8 cellular contexts compared by ENCODE assay signal in genomic region chr11:577611-577894, GRCh38. TPM values are rescaled to one million over a fixed set of nuclear protein-coding genes. Genes with fewer than 3 reads are reported as not detected.
DNase-seq lines count a peak whose midpoint lies in the region; ATAC-seq, FAIRE-seq and TF ChIP-seq lines count a peak whose summit lies in the region.

No MANE protein-coding gene starts in this region.

- H3K27me3 Mint-ChIP-seq in activated CD4-positive, alpha-beta memory T cell treated with anti-CD3 and anti-CD28 coated beads for 36 hours: peaks cover 5% of the 10 kb centered on the region

- POLR2A ChIA-PET in HCT116 (lab: Charles Lee): no interaction called here
- POLR2A ChIA-PET in activated CD4-positive, alpha-beta memory T cell treated with anti-CD3 and anti-CD28 coated beads for 36 hours (lab: Charles Lee): interaction anchor here (0.6 to 0.7 kb wide), 2 partner anchors 11 to 39 kb away, joined by 4 to 5 read pairs; no protein-coding TSS in a partner anchor

- ATAC-seq in HCT116: no peak

- H3K27me3 ChIP-seq in HCT116 (ENCODE audit: insufficient read depth, low read length) (no peaks in the 10 kb centered on the region), hepatocyte (no peaks in the 10 kb centered on the region), small intestine (ENCODE audit: control insufficient read depth in 2 of 2, insufficient read depth in 2 of 2, low read length in 2 of 2) (peaks cover 0 to 5% of the 10 kb centered on the region in 2 donors)

- no peak overlapping the region for H2AFZ ChIP-seq in HCT116 (ENCODE audit: low read depth, low read length, poor library complexity, severe bottlenecking)
- no peak overlapping the region for H2AFZ ChIP-seq in hepatocyte

- H3K4me1 Mint-ChIP-seq in activated CD4-positive, alpha-beta memory T cell treated with anti-CD3 and anti-CD28 coated beads for 36 hours (ENCODE audit: low read depth): peaks cover 47% of the 10 kb centered on the region

- H3K79me2 ChIP-seq in HCT116 (ENCODE audit: insufficient read depth, low read length) (peaks cover 60% of the 10 kb centered on the region), hepatocyte (peaks cover 58% of the 10 kb centered on the region)

- no peaks in the 10 kb centered on the region for H3K9me3 Mint-ChIP-seq in activated CD4-positive, alpha-beta memory T cell treated with anti-CD3 and anti-CD28 coated beads for 36 hours

- no peaks in the 10 kb centered on the region; the same call in 1 of the 2 replicates for H4K20me1 ChIP-seq in HCT116 (ENCODE audit: insufficient read depth)
- peaks cover 50% of the 10 kb centered on the region for H4K20me1 ChIP-seq in hepatocyte (ENCODE audit: insufficient read depth, poor library complexity, severe bottlenecking)

- H3K9me2 ChIP-seq in HCT116 (ENCODE audit: insufficient read depth) (no peaks in the 10 kb centered on the region), hepatocyte (replicated peaks; ENCODE audit: insufficient read depth) (no peaks in the 10 kb centered on the region)

- DNase-seq in HCT116 (ENCODE audit: low read depth, low spot score) (no peak), hepatocyte (ENCODE audit: low spot score) (no peak), small intestine (no peak), OCI-M2 (lab: John Stamatoyannopoulos, UW; ENCODE audit: unreplicated experiment) (no peak), HT-29 (ENCODE audit: low spot score) (no peak), GM13976 (ENCODE audit: low spot score) (no peak)
- DNase-seq in activated CD4-positive, alpha-beta memory T cell treated with anti-CD3 and anti-CD28 coated beads for 36 hours: no peak
- DNase-seq in activated effector memory CD4-positive, alpha-beta T cell treated with anti-CD3 and anti-CD28 coated beads, Interleukin-2, amount 50 U/mL, for 16 hours: no peak

- FAIRE-seq in small intestine (lab: Jason Lieb, UNC): no peak

- H3K4me2 ChIP-seq in HCT116 (ENCODE audit: low read length) (peak overlapping the region; percentile 94), hepatocyte (peak overlapping the region; percentile 87)

- TF ChIP-seq RAD21 in HCT116 (IDR thresholded peaks at IDR 0.05; ENCODE audit: low read depth): no peak

- intact Hi-C loops in HCT116 (cut with micrococcal nuclease): loop anchor here (2.0 kb wide), 1 partner anchor 35 kb away; no protein-coding TSS in a partner anchor
- intact Hi-C loops in activated CD4-positive, alpha-beta memory T cell treated with anti-CD3 and anti-CD28 coated beads for 36 hours (cut with micrococcal nuclease): loop anchor here (2.0 to 5.0 kb wide), 2 partner anchors 40 to 41 kb away; partner anchors contain the start of genes IRF7 and LRRC56

- peak overlapping the region; percentile 87 for H3K4me3 Mint-ChIP-seq in activated CD4-positive, alpha-beta memory T cell treated with anti-CD3 and anti-CD28 coated beads for 36 hours

- in situ Hi-C loops in GM13976 (cut with MboI; ENCODE audit: low sequenced_read_pairs, unreplicated experiment): no loop called here

- H3K36me3 ChIP-seq in HCT116 (ENCODE audit: control insufficient read depth in 1 of 2, insufficient read depth in 2 of 2, low read length in 2 of 2): peaks cover 7 to 16% of the 10 kb centered on the region in 2 experiments; a peak in 3 of 4 replicates
- no peaks in the 10 kb centered on the region for H3K36me3 ChIP-seq in hepatocyte (replicated peaks; ENCODE audit: insufficient read depth, low read depth)
- peaks cover 0 to 3% of the 10 kb centered on the region in 2 donors for H3K36me3 ChIP-seq in small intestine (ENCODE audit: control insufficient read depth in 2 of 2, insufficient read depth in 2 of 2, low read length in 2 of 2)

- H3K27ac Mint-ChIP-seq in activated CD4-positive, alpha-beta memory T cell treated with anti-CD3 and anti-CD28 coated beads for 36 hours: peak overlapping the region; percentile 79

- BruUV-seq in HCT116 (replicated peaks; lab: Mats Ljungman, UMichigan): TSS peak; percentile 60

- no peak for TF ChIP-seq POLR2A in HCT116 (IDR thresholded peaks at IDR 0.05; ENCODE audit: borderline replicate concordance, extremely low read depth, insufficient read depth, insufficient read length)

- RAD21 ChIA-PET in HCT116 (lab: Charles Lee; ENCODE audit: low non-redundant PET in 1 of 2, low total read pairs in 2 of 2, uncharacterized antibody in 2 of 2, unreplicated experiment in 2 of 2): no interaction called here

- CTCF ChIA-PET in HCT116 (lab: Charles Lee): no interaction called here
- CTCF ChIA-PET in activated CD4-positive, alpha-beta memory T cell treated with anti-CD3 and anti-CD28 coated beads for 36 hours (lab: Charles Lee): interaction anchor here (0.8 to 1.5 kb wide), 3 partner anchors 18 to 58 kb away, joined by 3 to 4 read pairs (median 4); no protein-coding TSS in a partner anchor

- H3K9ac ChIP-seq in HCT116 (ENCODE audit: low read length): peak overlapping the region; percentile 98

- 73% methylated on average over 6 of the region's 6 CpGs for WGBS in hepatocyte (ENCODE audit: low lambda C conversion rate, missing lambda C conversion rate)
- WGBS in small intestine, 3 donors: 17 to 50% (median 33%) methylated on average over 6 of the region's 6 CpGs

- H3K36me3 Mint-ChIP-seq in activated CD4-positive, alpha-beta memory T cell treated with anti-CD3 and anti-CD28 coated beads for 36 hours: peaks cover 10% of the 10 kb centered on the region

- H3K9me3 ChIP-seq in HCT116 (ENCODE audit: control insufficient read depth in 1 of 2, insufficient read depth in 1 of 2, low read depth in 1 of 2, low read length in 2 of 2) (no peaks in the 10 kb centered on the region), hepatocyte (ENCODE audit: low read depth) (no peaks in the 10 kb centered on the region), small intestine (ENCODE audit: control insufficient read depth, low read depth) (no peaks in the 10 kb centered on the region)

- H3K4me3 ChIP-seq in HCT116 (replicated peaks in 1 of 2; ENCODE audit: low read depth in 1 of 2, low read length in 2 of 2) (peak overlapping the region; percentile 97 to 99), hepatocyte (peak overlapping the region; percentile 60), small intestine (ENCODE audit: low read depth in 1 of 2, low read length in 2 of 2) (peak overlapping the region; percentile 88 to 92)

- H3K4me1 ChIP-seq in HCT116 (ENCODE audit: control insufficient read depth in 1 of 2, insufficient read depth in 2 of 2, low read length in 2 of 2) (peaks cover 12 to 32% of the 10 kb centered on the region in 2 experiments), hepatocyte (ENCODE audit: insufficient read depth) (peaks cover 55% of the 10 kb centered on the region), small intestine (ENCODE audit: control insufficient read depth in 2 of 2, insufficient read depth in 1 of 2, low read depth in 1 of 2, low read length in 1 of 2) (peaks cover 16 to 32% of the 10 kb centered on the region in 2 donors)

- TF ChIP-seq CTCF in HCT116 (IDR thresholded peaks at IDR 0.05 in 2 of 3, conservative IDR thresholded peaks at IDR 0.05 in 1 of 3; ENCODE audit: borderline replicate concordance in 1 of 3, insufficient read depth in 1 of 3, low read depth in 2 of 3, low read length in 2 of 3): no peak
- no peak for TF ChIP-seq CTCF in hepatocyte (IDR thresholded peaks at IDR 0.05; ENCODE audit: poor library complexity)
- TF ChIP-seq CTCF in GM13976 (IDR thresholded peaks at IDR 0.05; ENCODE audit: borderline replicate concordance, control extremely low read depth, extremely low read depth, insufficient read depth, missing control alignments): no peak

- H3K27ac ChIP-seq in HCT116 (ENCODE audit: low read depth, low read length): peak overlapping the region; percentile 35; the same call in 1 of the 2 replicates
- peak overlapping the region; percentile 91 for H3K27ac ChIP-seq in hepatocyte
- peak overlapping the region; percentile 69 to 82 for H3K27ac ChIP-seq in small intestine (ENCODE audit: low read depth in 1 of 2, low read length in 1 of 2)

TF ChIP-seq in HCT116, 20 proteins besides CTCF, POLR2A, EP300 and RAD21 (continues in another document):
- TF ChIP-seq MAX (IDR thresholded peaks at IDR 0.05): no peak
- TF ChIP-seq EGR1 (IDR thresholded peaks at IDR 0.05; ENCODE audit: low read depth): no peak

RNA-seq across cellular contexts. Expression of gene PHRF1, which starts 1.3 kb away (rescaled TPM):
- total RNA-seq in HCT116 (2021; ENCODE audit: unreplicated experiment) (45.5 TPM), hepatocyte (25.6 and 26.9 TPM in 2 replicates)
- polyA plus RNA-seq in HCT116 (2012): 20.3 TPM in 2 replicates
- total RNA-seq in activated CD4-positive, alpha-beta memory T cell treated with anti-CD3 and anti-CD28 coated beads for 36 hours: 10 to 100 TPM; 32.4 to 33.5 TPM
- polyA plus RNA-seq in hepatocyte (25.6 TPM in 2 replicates), small intestine (10 to 100 TPM; 14.6 to 25.0 (median 22.1) TPM)
- total RNA-seq in HT-29 (2014; rRNA removed; shearing (Covaris generic)): 75.3 and 82.0 TPM in 2 replicates

RNA-seq across cellular contexts. Expression of gene RASSF7, which starts 16.8 kb away (rescaled TPM):
- total RNA-seq in HCT116 (2021; ENCODE audit: unreplicated experiment) (35.9 TPM), hepatocyte (47.6 and 75.8 TPM in 2 replicates)
- polyA plus RNA-seq in HCT116 (2012): 43.6 and 64.9 TPM in 2 replicates
- total RNA-seq in activated CD4-positive, alpha-beta memory T cell treated with anti-CD3 and anti-CD28 coated beads for 36 hours: 10 to 100 TPM; 18.8 to 21.9 TPM
- polyA plus RNA-seq in hepatocyte (104 and 130 TPM in 2 replicates), small intestine (100 to 1,000 TPM in 2 of 3 donors, 10 to 100 TPM in 1; 71.5 to 174 (median 169) TPM)
- total RNA-seq in HT-29 (2014; rRNA removed; shearing (Covaris generic)): 515 and 552 TPM in 2 replicates

RNA-seq across cellular contexts. Expression of gene LMNTD2, which starts 17.0 kb away (rescaled TPM):
- total RNA-seq in HCT116 (2021; ENCODE audit: unreplicated experiment) (9.5 TPM), hepatocyte (3.4 and 7.3 TPM in 2 replicates)
- polyA plus RNA-seq in HCT116 (2012): 7.1 and 7.6 TPM in 2 replicates
- total RNA-seq in activated CD4-positive, alpha-beta memory T cell treated with anti-CD3 and anti-CD28 coated beads for 36 hours: 1 to 10 TPM; 3.1 to 3.9 TPM
- polyA plus RNA-seq in hepatocyte (15.9 and 19.1 TPM in 2 replicates), small intestine (10 to 100 TPM in 2 of 3 donors, 1 to 10 TPM in 1; 4.7 to 26.4 (median 18.6) TPM)
- total RNA-seq in HT-29 (2014; rRNA removed; shearing (Covaris generic)): 5.3 and 6.9 TPM in 2 replicates

RNA-seq across cellular contexts. Expression of gene IRF7, which starts 38.2 kb away (rescaled TPM):
- total RNA-seq in HCT116 (2021; ENCODE audit: unreplicated experiment) (15.2 TPM), hepatocyte (9.3 and 10.4 TPM in 2 replicates)
- 17.9 and 24.9 TPM in 2 replicates for polyA plus RNA-seq in HCT116 (2012)
- 10 to 100 TPM; 79.9 to 80.7 TPM for total RNA-seq in activated CD4-positive, alpha-beta memory T cell treated with anti-CD3 and anti-CD28 coated beads for 36 hours
- polyA plus RNA-seq in hepatocyte (24.6 and 30.4 TPM in 2 replicates), small intestine (100 to 1,000 TPM in 2 of 3 donors, 10 to 100 TPM in 1; 34.3 to 115 (median 112) TPM)
- total RNA-seq in HT-29 (2014; rRNA removed; shearing (Covaris generic)): 263 and 329 TPM in 2 replicates

RNA-seq across cellular contexts. Expression of gene LRRC56, which starts 40.2 kb away (rescaled TPM):
- total RNA-seq in HCT116 (2021; ENCODE audit: unreplicated experiment): 9.1 TPM
- 6.3 and 6.5 TPM in 2 replicates for polyA plus RNA-seq in HCT116 (2012)
- 1 to 10 TPM; 1.3 to 1.6 TPM for total RNA-seq in activated CD4-positive, alpha-beta memory T cell treated with anti-CD3 and anti-CD28 coated beads for 36 hours
- total RNA-seq in hepatocyte: 0.64 and 1.6 TPM in 2 replicates
- polyA plus RNA-seq in hepatocyte: 0.40 and 1.2 TPM in 2 replicates
- 1 to 10 TPM in 1 of 3 donors, under 1 TPM in 2; 0.54 to 1.2 (median 0.89) TPM for polyA plus RNA-seq in small intestine
- 8.1 and 10.0 TPM in 2 replicates for total RNA-seq in HT-29 (2014; rRNA removed; shearing (Covaris generic))

Comparison
In these comparisons a context has a peak if more than half of its experiments do, and no peak if none do; other contexts are left out.
1. H3K27ac ChIP-seq: peak in every context shown above with its lines; median percentile 91 in hepatocyte; 76 in small intestine; 35 in HCT116.